Comparison of ENCODE assay signal across 9 cellular contexts in genomic region chr7:101216001-101216859, GRCh38. TPM values are rescaled to one million over a fixed set of nuclear protein-coding genes. Genes with fewer than 3 reads are reported as not detected.
DNase-seq lines count a peak whose midpoint lies in the region; ATAC-seq and TF ChIP-seq lines count a peak whose summit lies in the region.
"Had no signal": no experiment of that assay in that cellular context is flagged by ENCODE, and none has a peak within 500 bp of the region (broad histone marks: within the 10 kb centered on the region; RNA-seq: fewer than 3 reads in every experiment).

No MANE protein-coding gene starts in this region.

- peak overlapping the region; percentile 3 for H3K23ac ChIP-seq in neuronal stem cell (ENCODE audit: low read depth, low read length, poor library complexity)

- no peaks in the 10 kb centered on the region for H3K27me3 Mint-ChIP-seq in endodermal cell (ENCODE audit: insufficient read depth)

- no peak overlapping the region for H2BK120ac ChIP-seq in neuronal stem cell (ENCODE audit: low read depth, low read length)

- peak overlapping the region; percentile 45 for H3K4ac ChIP-seq in neuronal stem cell (ENCODE audit: low read length)

- no peak for ATAC-seq in HG03439 (IDR thresholded peaks at IDR 0.05; ENCODE audit: unreplicated experiment)

- no peaks in the 10 kb centered on the region for H4K20me1 ChIP-seq in OCI-LY3 (ENCODE audit: insufficient read depth, low read length)

- 0 out of 2 replicates have a peak overlapping the region, but pooled peaks have one; percentile 29 for H2AFZ ChIP-seq in OCI-LY3 (ENCODE audit: low read depth, low read length)
- peak overlapping the region; percentile 93 for H2AFZ ChIP-seq in neuronal stem cell (ENCODE audit: low read length)

- H3K9me3 Mint-ChIP-seq in endodermal cell: no peaks in the 10 kb centered on the region

- H3K79me2 ChIP-seq in OCI-LY3 (ENCODE audit: low read length): peaks cover 29% of the 10 kb centered on the region

- H3K4me3 ChIP-seq in OCI-LY3 (ENCODE audit: low read length) (peak overlapping the region; percentile 87), endodermal cell (ENCODE audit: low read length) (peak overlapping the region; percentile 99), neuronal stem cell (ENCODE audit: low read length in 2 of 2) (peak overlapping the region; percentile 76 to 86)

- H3K4me3 Mint-ChIP-seq in endodermal cell: peak overlapping the region; percentile 96

- peak overlapping the region; percentile 75 for H3K27ac Mint-ChIP-seq in endodermal cell

- H2BK5ac ChIP-seq in neuronal stem cell (ENCODE audit: low read length): peak overlapping the region; percentile 96

- H3K4me1 Mint-ChIP-seq in endodermal cell: peaks cover 13% of the 10 kb centered on the region

- H2AK5ac ChIP-seq in neuronal stem cell (ENCODE audit: low read depth, low read length): peak overlapping the region; percentile 10

- peak overlapping the region; percentile 9 for H2BK15ac ChIP-seq in neuronal stem cell (ENCODE audit: low read length)

- H3K36me3 Mint-ChIP-seq in endodermal cell (ENCODE audit: low read depth): peaks cover 20% of the 10 kb centered on the region

- H3K36me3 ChIP-seq in OCI-LY3 (replicated peaks; ENCODE audit: low read depth, low read length): peaks cover 6% of the 10 kb centered on the region
- H3K36me3 ChIP-seq in endodermal cell (ENCODE audit: control insufficient read depth, insufficient read depth, low read length): peaks cover 7% of the 10 kb centered on the region
- H3K36me3 ChIP-seq in neuronal stem cell (replicated peaks in 1 of 2; ENCODE audit: control insufficient read depth in 2 of 2, insufficient read depth in 2 of 2, low read length in 2 of 2): peaks cover 10 to 32% of the 10 kb centered on the region in 2 donors

- peak; percentile 26 for DNase-seq in EL
- DNase-seq in endodermal cell: no peak
- no peak for DNase-seq in neuronal stem cell (ENCODE audit: low spot score)
- no peak for DNase-seq in activated CD4-positive, CD25-positive, alpha-beta regulatory T cell treated with anti-CD3 and anti-CD28 coated beads, Interleukin-2, amount 50 U/mL, for 72 hours
- DNase-seq in epidermal melanocyte (ENCODE audit: insufficient read length, low spot score): no peak
- no peak for DNase-seq in NCI-H2081 treated with DMSO at 0.1 percent for 48 hours (lab: John Stamatoyannopoulos, UW)

- WGBS in endodermal cell (ENCODE audit: insufficient coverage in 1 of 2, insufficient read length in 1 of 2), 2 experiments: 69 to 93% methylated on average over 8 to 31 of the region's 31 CpGs
- no CpG with 5 or more reads among the region's 31 CpGs for WGBS in neuronal stem cell (ENCODE audit: extremely low coverage in 2 of 2, insufficient read length in 2 of 2, insufficient replicate concordance in 1 of 2), 2 donors

- peak overlapping the region; percentile 63 for H3K14ac ChIP-seq in neuronal stem cell (ENCODE audit: low read length)

- H2BK12ac ChIP-seq in neuronal stem cell (ENCODE audit: low read length): no peak overlapping the region

- H3K4me2 ChIP-seq in OCI-LY3 (ENCODE audit: low read length) (peak overlapping the region; percentile 95), neuronal stem cell (ENCODE audit: insufficient read depth, low read length, poor library complexity, severe bottlenecking) (peak overlapping the region; percentile 91)

- TF ChIP-seq CTCF in OCI-LY3 (IDR thresholded peaks at IDR 0.05; ENCODE audit: low read depth, low read length): no peak
- no peak for TF ChIP-seq CTCF in endodermal cell (conservative IDR thresholded peaks at IDR 0.05)

- H3K9ac ChIP-seq in OCI-LY3 (ENCODE audit: low read length) (peak overlapping the region; percentile 88), endodermal cell (ENCODE audit: extremely low read depth, low read length, poor library complexity, severe bottlenecking) (peak overlapping the region; percentile 94), neuronal stem cell (ENCODE audit: low read depth, low read length, poor library complexity) (peak overlapping the region; percentile 82)

- peaks cover 11% of the 10 kb centered on the region for H3K79me1 ChIP-seq in neuronal stem cell (ENCODE audit: low read depth, low read length)

- no peak overlapping the region for H4K8ac ChIP-seq in neuronal stem cell (ENCODE audit: low read depth, low read length)

- H3K27me3 ChIP-seq in OCI-LY3 (ENCODE audit: low read depth, low read length) (no peaks in the 10 kb centered on the region), endodermal cell (ENCODE audit: control insufficient read depth, insufficient read depth, low read length, poor library complexity, severe bottlenecking) (no peaks in the 10 kb centered on the region), neuronal stem cell (ENCODE audit: control insufficient read depth in 3 of 3, insufficient read depth in 3 of 3, low read depth in 1 of 3, low read length in 3 of 3) (no peaks in the 10 kb centered on the region)

- H3K27ac ChIP-seq in OCI-LY3 (ENCODE audit: low read length): no peak overlapping the region; the same call in 1 of the 2 replicates
- H3K27ac ChIP-seq in endodermal cell (ENCODE audit: low read depth, low read length): no peak overlapping the region
- H3K27ac ChIP-seq in neuronal stem cell (replicated peaks; ENCODE audit: low read length): no peak overlapping the region

- H3K18ac ChIP-seq in neuronal stem cell (ENCODE audit: low read length): peak overlapping the region; percentile 89

- H3K9me3 ChIP-seq in OCI-LY3 (ENCODE audit: insufficient read depth, low read length) (no peaks in the 10 kb centered on the region), endodermal cell (ENCODE audit: control insufficient read depth, low read length) (no peaks in the 10 kb centered on the region), neuronal stem cell (replicated peaks in 1 of 2; ENCODE audit: control insufficient read depth in 2 of 2, insufficient read depth in 1 of 2, low read depth in 1 of 2, low read length in 2 of 2) (no peaks in the 10 kb centered on the region)

- H3K4me1 ChIP-seq in OCI-LY3 (ENCODE audit: low read length) (peaks cover 12% of the 10 kb centered on the region), endodermal cell (ENCODE audit: control insufficient read depth, insufficient read depth, low read length) (no peaks in the 10 kb centered on the region), neuronal stem cell (ENCODE audit: control insufficient read depth in 2 of 2, insufficient read depth in 1 of 2, low read depth in 1 of 2, low read length in 2 of 2) (peaks cover 6 to 11% of the 10 kb centered on the region in 2 donors)

- peak overlapping the region; percentile 77 for H4K91ac ChIP-seq in neuronal stem cell (ENCODE audit: low read depth, low read length, poor library complexity)

RNA-seq across cellular contexts. Expression of gene PLOD3, which starts 1.2 kb away (rescaled TPM):
- total RNA-seq in endodermal cell: 10 to 100 TPM; 53.9 to 65.5 TPM
- polyA plus RNA-seq in endodermal cell (2013, experiment 1 of 2): 45.3 TPM
- 40.0 TPM for polyA plus RNA-seq in endodermal cell (2013, experiment 2 of 2)
- 35.2 TPM for polyA plus RNA-seq in neuronal stem cell (2013, experiment 1 of 2)
- polyA plus RNA-seq in neuronal stem cell (2013, experiment 2 of 2): 35.0 TPM

RNA-seq across cellular contexts. Expression of gene ZNHIT1, which starts 1.7 kb away (rescaled TPM):
- total RNA-seq in endodermal cell: 10 to 100 TPM; 56.5 to 61.7 TPM
- 60.0 TPM for polyA plus RNA-seq in endodermal cell (2013, experiment 1 of 2)
- 62.1 TPM for polyA plus RNA-seq in endodermal cell (2013, experiment 2 of 2)
- 54.4 TPM for polyA plus RNA-seq in neuronal stem cell (2013, experiment 1 of 2)
- polyA plus RNA-seq in neuronal stem cell (2013, experiment 2 of 2): 55.8 TPM

RNA-seq across cellular contexts. Expression of gene MOGAT3, which starts 15.4 kb away (rescaled TPM):
- 1 to 10 TPM in 1 of 2 donors, not detected in 1; 1.3 TPM for total RNA-seq in endodermal cell
- not detected for polyA plus RNA-seq in endodermal cell (2013, experiment 1 of 2)
- not detected for polyA plus RNA-seq in endodermal cell (2013, experiment 2 of 2)
- polyA plus RNA-seq in neuronal stem cell (2013, experiment 1 of 2): not detected
- polyA plus RNA-seq in neuronal stem cell (2013, experiment 2 of 2): not detected
- total RNA-seq: T-helper 2 cell treated with Interferon-gamma antibody and Interleukin-4, amounts not matched to agents 100 ng/mL and 5 ng/mL, for 36 hours had no signal

RNA-seq across cellular contexts. Expression of gene CLDN15, which starts 21.4 kb away (rescaled TPM):
- total RNA-seq in endodermal cell: 1 to 10 TPM; 6.0 to 7.1 TPM
- polyA plus RNA-seq in endodermal cell (2013, experiment 1 of 2): 6.8 TPM
- 5.3 TPM for polyA plus RNA-seq in endodermal cell (2013, experiment 2 of 2)
- 4.9 TPM for polyA plus RNA-seq in neuronal stem cell (2013, experiment 1 of 2)
- polyA plus RNA-seq in neuronal stem cell (2013, experiment 2 of 2): 5.0 TPM

RNA-seq across cellular contexts. Expression of gene FIS1, which starts 28.7 kb away (rescaled TPM):
- total RNA-seq in endodermal cell: 100 to 1,000 TPM in 1 of 2 donors, 10 to 100 TPM in 1; 99.9 to 102 TPM
- polyA plus RNA-seq in endodermal cell (2013, experiment 1 of 2): 102 TPM
- polyA plus RNA-seq in endodermal cell (2013, experiment 2 of 2): 99.9 TPM
- polyA plus RNA-seq in neuronal stem cell (2013, experiment 1 of 2): 119 TPM
- 104 TPM for polyA plus RNA-seq in neuronal stem cell (2013, experiment 2 of 2)
